In genomic region chr9:34998266-34998665, GRCh38 we compare ENCODE assay signal across 29 cellular contexts. TPM values are rescaled to one million over a fixed set of nuclear protein-coding genes. Genes with fewer than 3 reads are reported as not detected.
A peak's percentile ranks its signal among the peaks of the same experiment; 100 is the strongest.
DNase-seq lines count a peak whose midpoint lies in the region; ATAC-seq and TF ChIP-seq lines count a peak whose summit lies in the region.
"Had no signal": no experiment of that assay in that cellular context is flagged by ENCODE, and none has a peak within 500 bp of the region (broad histone marks: within the 10 kb centered on the region; RNA-seq: fewer than 3 reads in every experiment).

No MANE protein-coding gene starts in this region.

- H2AFZ ChIP-seq in GM23248 = no peak overlapping the region

- H3K36me3 Mint-ChIP-seq in WTC11 = peaks cover 28% of the 10 kb centered on the region

- no peaks in the 10 kb centered on the region for H3K27me3 Mint-ChIP-seq in WTC11 (ENCODE audit: low read depth)
- H3K27me3 Mint-ChIP-seq: activated CD4-positive, alpha-beta T cell treated with anti-CD3 and anti-CD28 coated beads for 36 hours; activated naive CD4-positive, alpha-beta T cell treated with anti-CD3 and anti-CD28 coated beads, Interleukin-2, amount 50 U/mL, for 24 hours; central memory CD8-positive, alpha-beta T cell; naive thymus-derived CD4-positive, alpha-beta T cell had no signal

- no peak overlapping the region for H3K4me2 ChIP-seq in GM23248 (ENCODE audit: unreplicated experiment)
- H3K4me2 ChIP-seq: BLaER1 treated with 17β-estradiol and CSF1 and Interleukin-3, amounts not matched to agents 10 nM and 100 nM had no signal

- H4K20me1 ChIP-seq in GM23248 (ENCODE audit: insufficient read depth) = no peaks in the 10 kb centered on the region

- no peak overlapping the region for H3K4me3 Mint-ChIP-seq in WTC11
- H3K4me3 Mint-ChIP-seq: activated CD4-positive, alpha-beta T cell treated with anti-CD3 and anti-CD28 coated beads for 36 hours; activated naive CD4-positive, alpha-beta T cell treated with anti-CD3 and anti-CD28 coated beads, Interleukin-2, amount 50 U/mL, for 24 hours; central memory CD8-positive, alpha-beta T cell; naive thymus-derived CD4-positive, alpha-beta T cell; T-helper 1 cell treated with Interleukin-12 subunit alpha and Interleukin-12 subunit beta and Interleukin-4 antibody, amounts not matched to agents 30 μg/mL and 1 μg/mL, for 36 hours had no signal

- intact Hi-C loops in esophagus muscularis mucosa (cut with DNase I) = no loop called here
- intact Hi-C loops in sigmoid colon (cut with DNase I) = loop anchor here (10.0 kb wide), 3 partner anchors 487 to 1257 kb away; partner anchors contain the start of genes CCDC107, GNE, RMRP and SIT1

- TF ChIP-seq CTCF in esophagus muscularis mucosa (IDR thresholded peaks at IDR 0.05) (no peak), sigmoid colon (IDR thresholded peaks at IDR 0.05) (no peak), WTC11 (IDR thresholded peaks at IDR 0.05) (no peak)

- H3K4me1 ChIP-seq in GM23248 (ENCODE audit: insufficient read depth) (peaks cover 51% of the 10 kb centered on the region), esophagus muscularis mucosa (peaks cover 34 to 60% (median 46%) of the 10 kb centered on the region in 4 donors), sigmoid colon (peaks cover 0 to 46% (median 40%) of the 10 kb centered on the region in 4 donors)

- 85 to 86% methylated on average over 3 of the region's 3 CpGs for WGBS in GM23248 (ENCODE audit: low coverage in 1 of 2, low lambda C conversion rate in 2 of 2, missing lambda C conversion rate in 2 of 2), 2 experiments
- 78% methylated on average over 3 of the region's 3 CpGs for WGBS in esophagus muscularis mucosa
- WGBS in sigmoid colon, 2 donors = 87 to 89% methylated on average over 3 of the region's 3 CpGs

- 0 out of 2 replicates have a peak, but pooled peaks cover 5% of the 10 kb centered on the region for H3K79me2 ChIP-seq in GM23248 (ENCODE audit: insufficient read depth)

- peak; percentile 0 for DNase-seq in AG20443 (ENCODE audit: low spot score)
- DNase-seq in GM23248 = no peak
- DNase-seq in esophagus muscularis mucosa (ENCODE audit: extremely low spot score) = peak; percentile 86
- no peak for DNase-seq in sigmoid colon
- DNase-seq in MV-4-11 (lab: John Stamatoyannopoulos, UW) = no peak
- DNase-seq in WTC11 (ENCODE audit: low spot score) = no peak
- DNase-seq: ACHN; activated CD4-positive, alpha-beta T cell treated with anti-CD3 and anti-CD28 coated beads for 36 hours; activated T-cell treated with anti-CD3 and anti-CD28 coated beads, Interleukin-2, amount 50 U/mL, for 48 hours; Caco-2; DND-41; dorsolateral prefrontal cortex; KBM-7; left colon; mesendoderm; naive thymus-derived CD4-positive, alpha-beta T cell; NCI-H1694; NCI-H526 treated with DMSO at 0.1 percent for 48 hours; ovary; upper lobe of right lung had no signal

- no peak overlapping the region for H3K4me3 ChIP-seq in GM23248
- no peak overlapping the region for H3K4me3 ChIP-seq in esophagus muscularis mucosa
- no peak overlapping the region for H3K4me3 ChIP-seq in sigmoid colon
- H3K4me3 ChIP-seq: BLaER1 treated with 17β-estradiol and CSF1 and Interleukin-3, amounts not matched to agents 10 nM and 100 nM; dorsolateral prefrontal cortex; GM12878; ovary; upper lobe of right lung had no signal

- no peaks in the 10 kb centered on the region for H3K9me3 ChIP-seq in GM23248 (ENCODE audit: low read depth)
- H3K9me3 ChIP-seq in esophagus muscularis mucosa = no peaks in the 10 kb centered on the region
- H3K9me3 ChIP-seq in sigmoid colon = no peaks in the 10 kb centered on the region
- H3K9me3 ChIP-seq: BLaER1 treated with 17β-estradiol and CSF1 and Interleukin-3, amounts not matched to agents 10 nM and 100 nM; Caco-2; ovary; upper lobe of right lung had no signal

- H3K4me1 Mint-ChIP-seq in WTC11 = peaks cover 51% of the 10 kb centered on the region
- H3K4me1 Mint-ChIP-seq: central memory CD8-positive, alpha-beta T cell had no signal

- CTCF ChIA-PET in WTC11 (lab: Charles Lee) = interaction anchor here (1.6 to 2.2 kb wide), 3 partner anchors 13 to 238 kb away, joined by 4 to 13 read pairs (median 11); no protein-coding TSS in a partner anchor

- TF ChIP-seq EP300 in esophagus muscularis mucosa (IDR thresholded peaks at IDR 0.05) = no peak
- TF ChIP-seq EP300 in sigmoid colon (IDR thresholded peaks at IDR 0.05) = no peak

- H3K27ac Mint-ChIP-seq in WTC11 = no peak overlapping the region
- H3K27ac Mint-ChIP-seq: activated naive CD4-positive, alpha-beta T cell treated with anti-CD3 and anti-CD28 coated beads, Interleukin-2, amount 50 U/mL, for 24 hours; naive thymus-derived CD4-positive, alpha-beta T cell had no signal

- H3K9me3 Mint-ChIP-seq in WTC11 = 0 out of 2 replicates have a peak, but pooled peaks cover 2% of the 10 kb centered on the region
- H3K9me3 Mint-ChIP-seq: activated naive CD4-positive, alpha-beta T cell treated with anti-CD3 and anti-CD28 coated beads, Interleukin-2, amount 50 U/mL, for 24 hours; central memory CD8-positive, alpha-beta T cell; naive thymus-derived CD4-positive, alpha-beta T cell; T-helper 1 cell treated with Interleukin-12 subunit alpha and Interleukin-12 subunit beta and Interleukin-4 antibody, amounts not matched to agents 30 μg/mL and 1 μg/mL, for 36 hours had no signal

- TF ChIP-seq POLR2A in esophagus muscularis mucosa (IDR thresholded peaks at IDR 0.05; ENCODE audit: low read depth) (no peak), sigmoid colon (IDR thresholded peaks at IDR 0.05) (no peak)

- peak overlapping the region; percentile 2; the same call in 1 of the 2 replicates for H3K9ac ChIP-seq in GM23248
- H3K9ac ChIP-seq: BLaER1 treated with 17β-estradiol and CSF1 and Interleukin-3, amounts not matched to agents 10 nM and 100 nM had no signal

- no peaks in the 10 kb centered on the region for H3K27me3 ChIP-seq in GM23248 (replicated peaks; ENCODE audit: insufficient read depth)
- H3K27me3 ChIP-seq in esophagus muscularis mucosa = no peaks in the 10 kb centered on the region
- H3K27me3 ChIP-seq in sigmoid colon = no peaks in the 10 kb centered on the region
- H3K27me3 ChIP-seq: BLaER1 treated with 17β-estradiol and CSF1 and Interleukin-3, amounts not matched to agents 10 nM and 100 nM; dorsolateral prefrontal cortex; ovary; upper lobe of right lung had no signal

- ATAC-seq in GM21737 (IDR thresholded peaks at IDR 0.05; ENCODE audit: unreplicated experiment) (no peak), WTC11 (no peak)
- ATAC-seq: activated CD4-positive, alpha-beta T cell treated with anti-CD3 and anti-CD28 coated beads for 36 hours; GM12878; left colon; naive thymus-derived CD4-positive, alpha-beta T cell; upper lobe of right lung had no signal

- H3K36me3 ChIP-seq in GM23248 (ENCODE audit: low read depth) = no peaks in the 10 kb centered on the region
- peaks cover 6 to 25% (median 19%) of the 10 kb centered on the region in 4 donors for H3K36me3 ChIP-seq in esophagus muscularis mucosa
- H3K36me3 ChIP-seq in sigmoid colon = peaks cover 10 to 26% (median 18%) of the 10 kb centered on the region in 4 donors
- H3K36me3 ChIP-seq: ovary had no signal

- H3F3A ChIP-seq in GM23248 (ENCODE audit: insufficient read depth) = peaks cover 56% of the 10 kb centered on the region

- POLR2A ChIA-PET in WTC11 (lab: Charles Lee) = interaction anchor here (0.6 kb wide), 1 partner anchor 15 kb away, joined by 3 read pairs; no protein-coding TSS in a partner anchor

- in situ Hi-C loops in GM23248 (cut with MboI) = no loop called here

- no peaks in the 10 kb centered on the region for H3K9me2 ChIP-seq in GM23248 (ENCODE audit: insufficient read depth)

- H3K27ac ChIP-seq in GM23248 (no peak overlapping the region), esophagus muscularis mucosa (replicated peaks in 1 of 4) (peak overlapping the region in 1 of 4 donors; percentile 99), sigmoid colon (peak overlapping the region in 3 of 4 donors; percentile 65 to 100 (median 95))
- H3K27ac ChIP-seq: BLaER1 treated with 17β-estradiol and CSF1 and Interleukin-3, amounts not matched to agents 10 nM and 100 nM; ovary; upper lobe of right lung had no signal

TF ChIP-seq in WTC11, 78 proteins besides CTCF, POLR2A, EP300 and RAD21:
- TF ChIP-seq ZNF232 (CRISPR knock-in tag; IDR thresholded peaks at IDR 0.05) (no peak), HMGA2 (CRISPR knock-in tag; IDR thresholded peaks at IDR 0.05) (no peak), ZNF219 (CRISPR knock-in tag; IDR thresholded peaks at IDR 0.05; ENCODE audit: borderline replicate concordance) (no peak), ATF6 (CRISPR knock-in tag; IDR thresholded peaks at IDR 0.05) (no peak), RORB (CRISPR knock-in tag; IDR thresholded peaks at IDR 0.05) (no peak)

RNA-seq across cellular contexts. Expression of gene DNAJB5, which starts 8.7 kb away (rescaled TPM):
- 13.4 and 24.2 TPM in 2 replicates for total RNA-seq in GM23248 (2014; rRNA removed; shearing (Covaris generic))
- polyA plus RNA-seq in GM23248 (2016; fragmentation: Nextera tagmentation; extraction: Ambion mirVana) = 10.7 and 10.9 TPM in 2 replicates
- total RNA-seq in esophagus muscularis mucosa = 100 to 1,000 TPM in 1 of 4 donors, 10 to 100 TPM in 3; 83.5 to 124 (median 93.8) TPM
- 10 to 100 TPM; 27.8 to 58.7 (median 56.2) TPM for total RNA-seq in sigmoid colon
- 1 to 10 TPM in 2 of 3 donors, under 1 TPM in 1; 0.92 to 7.1 (median 2.4) TPM for polyA plus RNA-seq in sigmoid colon
- total RNA-seq in WTC11 (2021) = 26.7 to 30.0 TPM (median 28.6 TPM) in 3 replicates

RNA-seq across cellular contexts. Expression of gene PHF24, which starts 40.2 kb away (rescaled TPM):
- 0.25 TPM in 1 of 2 replicates, not detected in the other for total RNA-seq in GM23248 (2014; rRNA removed; shearing (Covaris generic))
- polyA plus RNA-seq in GM23248 (2016; fragmentation: Nextera tagmentation; extraction: Ambion mirVana) = 0.34 TPM in 1 of 2 replicates, not detected in the other
- total RNA-seq in esophagus muscularis mucosa = under 1 TPM; under 0.01 to 0.99 (median 0.76) TPM
- total RNA-seq in sigmoid colon = 1 to 10 TPM in 2 of 4 donors, under 1 TPM in 2; 0.66 to 2.2 (median 0.87) TPM
- polyA plus RNA-seq in sigmoid colon = under 1 TPM in 2 of 3 donors, not detected in 1; under 0.01 to 0.60 TPM
- 0.34 to 0.59 TPM (median 0.53 TPM) in 3 replicates for total RNA-seq in WTC11 (2021)
- total RNA-seq: Caco-2; endothelial cell of umbilical vein; GM12878; H4; HT1080; naive thymus-derived CD4-positive, alpha-beta T cell had no signal
- polyA plus RNA-seq: endothelial cell of umbilical vein; naive thymus-derived CD4-positive, alpha-beta T cell had no signal

Comparison
In these comparisons a context has a peak if more than half of its experiments do, and no peak if none do; other contexts are left out.
1. DNase-seq: peak in AG20443 (single experiment) and esophagus muscularis mucosa (single experiment); none in GM23248 (single experiment), sigmoid colon (single experiment), MV-4-11 (single experiment) and WTC11 (single experiment).